1 cellular context compared by ENCODE assay signal in genomic region chr15:32982001-32982400, GRCh38.
TF ChIP-seq lines count a peak whose summit lies in the region.

No MANE protein-coding gene starts in this region.

TF ChIP-seq in SK-N-SH treated with all-trans-retinoic acid at 6 μM for 48 hours, 23 proteins besides CTCF, POLR2A, EP300 and RAD21 (continued from another document):
- TF ChIP-seq, protein P1, sequence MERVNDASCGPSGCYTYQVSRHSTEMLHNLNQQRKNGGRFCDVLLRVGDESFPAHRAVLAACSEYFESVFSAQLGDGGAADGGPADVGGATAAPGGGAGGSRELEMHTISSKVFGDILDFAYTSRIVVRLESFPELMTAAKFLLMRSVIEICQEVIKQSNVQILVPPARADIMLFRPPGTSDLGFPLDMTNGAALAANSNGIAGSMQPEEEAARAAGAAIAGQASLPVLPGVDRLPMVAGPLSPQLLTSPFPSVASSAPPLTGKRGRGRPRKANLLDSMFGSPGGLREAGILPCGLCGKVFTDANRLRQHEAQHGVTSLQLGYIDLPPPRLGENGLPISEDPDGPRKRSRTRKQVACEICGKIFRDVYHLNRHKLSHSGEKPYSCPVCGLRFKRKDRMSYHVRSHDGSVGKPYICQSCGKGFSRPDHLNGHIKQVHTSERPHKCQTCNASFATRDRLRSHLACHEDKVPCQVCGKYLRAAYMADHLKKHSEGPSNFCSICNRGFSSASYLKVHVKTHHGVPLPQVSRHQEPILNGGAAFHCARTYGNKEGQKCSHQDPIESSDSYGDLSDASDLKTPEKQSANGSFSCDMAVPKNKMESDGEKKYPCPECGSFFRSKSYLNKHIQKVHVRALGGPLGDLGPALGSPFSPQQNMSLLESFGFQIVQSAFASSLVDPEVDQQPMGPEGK (CRISPR knock-in tag; IDR thresholded peaks at IDR 0.05; ENCODE audit: borderline replicate concordance), result no peak
- TF ChIP-seq GLIS3 (CRISPR knock-in tag; IDR thresholded peaks at IDR 0.05) (no peak), ZNF70 (CRISPR knock-in tag; IDR thresholded peaks at IDR 0.05) (no peak), BACH2 (CRISPR knock-in tag; IDR thresholded peaks at IDR 0.05; ENCODE audit: borderline replicate concordance) (no peak), ZFP30 (CRISPR knock-in tag; IDR thresholded peaks at IDR 0.05) (no peak)
- TF ChIP-seq, protein P2, sequence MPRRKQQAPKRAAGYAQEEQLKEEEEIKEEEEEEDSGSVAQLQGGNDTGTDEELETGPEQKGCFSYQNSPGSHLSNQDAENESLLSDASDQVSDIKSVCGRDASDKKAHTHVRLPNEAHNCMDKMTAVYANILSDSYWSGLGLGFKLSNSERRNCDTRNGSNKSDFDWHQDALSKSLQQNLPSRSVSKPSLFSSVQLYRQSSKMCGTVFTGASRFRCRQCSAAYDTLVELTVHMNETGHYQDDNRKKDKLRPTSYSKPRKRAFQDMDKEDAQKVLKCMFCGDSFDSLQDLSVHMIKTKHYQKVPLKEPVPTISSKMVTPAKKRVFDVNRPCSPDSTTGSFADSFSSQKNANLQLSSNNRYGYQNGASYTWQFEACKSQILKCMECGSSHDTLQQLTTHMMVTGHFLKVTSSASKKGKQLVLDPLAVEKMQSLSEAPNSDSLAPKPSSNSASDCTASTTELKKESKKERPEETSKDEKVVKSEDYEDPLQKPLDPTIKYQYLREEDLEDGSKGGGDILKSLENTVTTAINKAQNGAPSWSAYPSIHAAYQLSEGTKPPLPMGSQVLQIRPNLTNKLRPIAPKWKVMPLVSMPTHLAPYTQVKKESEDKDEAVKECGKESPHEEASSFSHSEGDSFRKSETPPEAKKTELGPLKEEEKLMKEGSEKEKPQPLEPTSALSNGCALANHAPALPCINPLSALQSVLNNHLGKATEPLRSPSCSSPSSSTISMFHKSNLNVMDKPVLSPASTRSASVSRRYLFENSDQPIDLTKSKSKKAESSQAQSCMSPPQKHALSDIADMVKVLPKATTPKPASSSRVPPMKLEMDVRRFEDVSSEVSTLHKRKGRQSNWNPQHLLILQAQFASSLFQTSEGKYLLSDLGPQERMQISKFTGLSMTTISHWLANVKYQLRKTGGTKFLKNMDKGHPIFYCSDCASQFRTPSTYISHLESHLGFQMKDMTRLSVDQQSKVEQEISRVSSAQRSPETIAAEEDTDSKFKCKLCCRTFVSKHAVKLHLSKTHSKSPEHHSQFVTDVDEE (CRISPR knock-in tag; IDR thresholded peaks at IDR 0.05), result no peak
- TF ChIP-seq, protein P3, sequence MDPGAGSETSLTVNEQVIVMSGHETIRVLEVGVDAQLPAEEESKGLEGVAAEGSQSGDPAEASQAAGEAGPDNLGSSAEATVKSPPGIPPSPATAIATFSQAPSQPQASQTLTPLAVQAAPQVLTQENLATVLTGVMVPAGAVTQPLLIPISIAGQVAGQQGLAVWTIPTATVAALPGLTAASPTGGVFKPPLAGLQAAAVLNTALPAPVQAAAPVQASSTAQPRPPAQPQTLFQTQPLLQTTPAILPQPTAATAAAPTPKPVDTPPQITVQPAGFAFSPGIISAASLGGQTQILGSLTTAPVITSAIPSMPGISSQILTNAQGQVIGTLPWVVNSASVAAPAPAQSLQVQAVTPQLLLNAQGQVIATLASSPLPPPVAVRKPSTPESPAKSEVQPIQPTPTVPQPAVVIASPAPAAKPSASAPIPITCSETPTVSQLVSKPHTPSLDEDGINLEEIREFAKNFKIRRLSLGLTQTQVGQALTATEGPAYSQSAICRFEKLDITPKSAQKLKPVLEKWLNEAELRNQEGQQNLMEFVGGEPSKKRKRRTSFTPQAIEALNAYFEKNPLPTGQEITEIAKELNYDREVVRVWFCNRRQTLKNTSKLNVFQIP (CRISPR knock-in tag; IDR thresholded peaks at IDR 0.05; ENCODE audit: borderline replicate concordance, low read depth), result no peak
